In the genomic region with DNA sequence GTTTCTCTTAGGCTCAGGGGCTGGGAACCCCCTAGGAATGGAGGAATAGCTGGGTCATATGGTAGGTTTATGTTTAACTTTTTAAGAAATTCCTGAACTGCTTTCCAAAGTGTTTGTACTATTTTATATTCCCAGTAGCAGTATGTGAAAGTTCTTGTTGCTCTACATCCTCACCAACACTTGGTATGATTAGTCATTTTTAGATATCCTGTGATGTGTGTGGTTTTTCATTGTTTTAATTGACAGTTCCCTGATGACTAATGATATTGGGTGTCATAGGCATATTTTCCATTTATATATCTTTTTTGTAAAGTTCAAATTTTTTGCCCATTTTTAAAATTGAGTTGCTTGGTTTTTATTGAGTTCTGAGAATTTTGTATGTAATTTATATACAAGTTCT, we compare ENCODE assay signal across 17 cellular contexts.
"Had no signal": no experiment of that assay in that cellular context is flagged by ENCODE, and none has a peak within 500 bp of the region (broad histone marks: within the 10 kb centered on the region; RNA-seq: fewer than 3 reads in every experiment).

No MANE protein-coding gene starts in this region.

- H3K4me1 ChIP-seq: testis, upper lobe of left lung had no signal

- H3K4me3 ChIP-seq: body of pancreas, testis, upper lobe of left lung had no signal

- H3K27me3 Mint-ChIP-seq: activated naive CD8-positive, alpha-beta T cell treated with anti-CD3 and anti-CD28 coated beads, Interleukin-2, amount 10 ng/mL, durations not matched to agents 7 days and 5 days; progenitor cell of endocrine pancreas had no signal

- H3K36me3 ChIP-seq: upper lobe of left lung had no signal

- FAIRE-seq: colon, frontal cortex, keratinocyte had no signal

- H3K4me3 Mint-ChIP-seq: activated CD4-positive, alpha-beta memory T cell treated with anti-CD3 and anti-CD28 coated beads for 36 hours; activated naive CD8-positive, alpha-beta T cell treated with anti-CD3 and anti-CD28 coated beads, Interleukin-2, amount 10 ng/mL, durations not matched to agents 7 days and 5 days; T-helper 17 cell had no signal

- H3K27me3 ChIP-seq: body of pancreas, testis, upper lobe of left lung had no signal

- DNase-seq: activated CD4-positive, alpha-beta memory T cell treated with anti-CD3 and anti-CD28 coated beads for 36 hours; activated naive CD8-positive, alpha-beta T cell treated with anti-CD3 and anti-CD28 coated beads, Interleukin-2, amount 10 ng/mL, durations not matched to agents 7 days and 5 days; body of pancreas; central memory CD4-positive, alpha-beta T cell; erythroblast; hypothalamus; midbrain; occipital lobe; T-helper 17 cell; testis; upper lobe of left lung had no signal

- H3K27ac Mint-ChIP-seq: activated CD4-positive, alpha-beta memory T cell treated with anti-CD3 and anti-CD28 coated beads for 36 hours; activated naive CD8-positive, alpha-beta T cell treated with anti-CD3 and anti-CD28 coated beads, Interleukin-2, amount 10 ng/mL, durations not matched to agents 7 days and 5 days; progenitor cell of endocrine pancreas; T-helper 17 cell had no signal

- H3K27ac ChIP-seq: body of pancreas, testis, upper lobe of left lung, VCaP had no signal

- H3K9me3 ChIP-seq: body of pancreas, testis had no signal

- ATAC-seq: body of pancreas, left lobe of liver, T-helper 17 cell had no signal
